19 cellular contexts compared by ENCODE assay signal in genomic region chr7:90688826-90689225, GRCh38.
DNase-seq lines count a peak whose midpoint lies in the region; ATAC-seq and TF ChIP-seq lines count a peak whose summit lies in the region.
"Had no signal": no experiment of that assay in that cellular context is flagged by ENCODE, and none has a peak within 500 bp of the region (broad histone marks: within the 10 kb centered on the region; RNA-seq: fewer than 3 reads in every experiment).

No MANE protein-coding gene starts in this region.

- no peaks in the 10 kb centered on the region for H3K9me3 ChIP-seq in A673 (ENCODE audit: low read depth, low read length, poor library complexity, severe bottlenecking)
- H3K9me3 ChIP-seq: BLaER1, SJCRH30 had no signal

- H3K27me3 Mint-ChIP-seq in brain (no peaks in the 10 kb centered on the region), nephron progenitor cell (ENCODE audit: low read depth, poor library complexity) (no peaks in the 10 kb centered on the region)

- H3K27ac ChIP-seq in A673 (ENCODE audit: low read depth, low read length, poor library complexity, severe bottlenecking) = peak overlapping the region; percentile 55
- H3K27ac ChIP-seq: BLaER1, SJCRH30 had no signal

- BruUV-seq in A673 (replicated peaks; lab: Mats Ljungman, UMichigan) = no TSS peak

- POLR2A ChIA-PET in A673 (lab: Charles Lee; ENCODE audit: low non-redundant PET) = no interaction called here

- DNase-seq in A673 (ENCODE audit: low spot score) (no peak), H7 (peak; percentile 10), nephron progenitor cell (no peak), T1000 (lab: John Stamatoyannopoulos, UW) (no peak), NOMO-1 treated with dmso at 0.1 percent for 144 hours (lab: John Stamatoyannopoulos, UW; ENCODE audit: unreplicated experiment) (no peak), NCI-H2029 treated with DMSO at 0.1 percent for 48 hours (lab: John Stamatoyannopoulos, UW) (no peak)
- DNase-seq: CD8-positive, alpha-beta T cell; Kasumi-1; MM.1S; NCI-H1105; NCI-H1694; NCI-H2107; NCI-H226; NCI-H524 treated with DMSO at 0.1 percent for 48 hours; RPMI8226; SJCRH30 had no signal

- no peaks in the 10 kb centered on the region for H3K36me3 ChIP-seq in A673 (ENCODE audit: insufficient read depth, low read length, poor library complexity, severe bottlenecking)
- no peaks in the 10 kb centered on the region for H3K36me3 ChIP-seq in H7 (replicated peaks; ENCODE audit: control insufficient read depth, insufficient read depth, low read length)
- H3K36me3 ChIP-seq: BLaER1, SJCRH30 had no signal

- peak overlapping the region in 1 of 5 experiments; percentile 7 for H3K4me3 Mint-ChIP-seq in brain
- H3K4me3 Mint-ChIP-seq in nephron progenitor cell = no peak overlapping the region
- H3K4me3 Mint-ChIP-seq: CD8-positive, alpha-beta T cell had no signal

- no peak for ATAC-seq in GM18498 (IDR thresholded peaks at IDR 0.05; ENCODE audit: unreplicated experiment)
- ATAC-seq: CD8-positive, alpha-beta T cell had no signal

- TF ChIP-seq CTCF in A673 (conservative IDR thresholded peaks at IDR 0.05; ENCODE audit: low read depth, low read length) (no peak), brain (conservative IDR thresholded peaks at IDR 0.05) (no peak), nephron progenitor cell (IDR thresholded peaks at IDR 0.05) (no peak)

- no peaks in the 10 kb centered on the region for H3K36me3 Mint-ChIP-seq in brain
- H3K36me3 Mint-ChIP-seq in nephron progenitor cell (ENCODE audit: low read depth) = no peaks in the 10 kb centered on the region
- H3K36me3 Mint-ChIP-seq: CD8-positive, alpha-beta T cell had no signal

- peaks cover 51% of the 10 kb centered on the region for H3K4me1 ChIP-seq in A673 (ENCODE audit: insufficient read depth, low read length, poor library complexity, severe bottlenecking)
- H3K4me1 ChIP-seq: BLaER1 had no signal

- no peak overlapping the region for H3K4me3 ChIP-seq in A673 (ENCODE audit: low read depth, low read length, poor library complexity, severe bottlenecking)
- no peak overlapping the region for H3K4me3 ChIP-seq in H7 (ENCODE audit: insufficient read depth, low read depth, low read length)
- H3K4me3 ChIP-seq: BLaER1, SJCRH30 had no signal

- intact Hi-C loops in A673 (cut with micrococcal nuclease; ENCODE audit: unreplicated experiment) = no loop called here

- H3K27ac Mint-ChIP-seq in brain (peak overlapping the region in 3 of 5 experiments; percentile 7 to 41 (median 39)), nephron progenitor cell (peak overlapping the region; percentile 35)
- H3K27ac Mint-ChIP-seq: CD8-positive, alpha-beta T cell had no signal

- H3K27me3 ChIP-seq in A673 (replicated peaks; ENCODE audit: insufficient read depth, low read depth, low read length, poor library complexity) (no peaks in the 10 kb centered on the region), H7 (ENCODE audit: control insufficient read depth, insufficient read depth, low read length) (no peaks in the 10 kb centered on the region)
- H3K27me3 ChIP-seq: BLaER1, SJCRH30 had no signal

- peaks cover 42% of the 10 kb centered on the region for H3K4me1 Mint-ChIP-seq in brain
- H3K4me1 Mint-ChIP-seq in nephron progenitor cell = no peaks in the 10 kb centered on the region

- H3K9me3 Mint-ChIP-seq in brain = peaks cover 0 to 4% (median 0%) of the 10 kb centered on the region in 5 experiments
- H3K9me3 Mint-ChIP-seq in nephron progenitor cell = no peaks in the 10 kb centered on the region
- H3K9me3 Mint-ChIP-seq: CD8-positive, alpha-beta T cell had no signal

- CTCF ChIA-PET in A673 (lab: Charles Lee) = interaction anchor here (0.6 kb wide), 1 partner anchor 241 kb away, joined by 5 read pairs; no protein-coding TSS in a partner anchor
